11 cellular contexts compared by ENCODE assay signal in the genomic region with DNA sequence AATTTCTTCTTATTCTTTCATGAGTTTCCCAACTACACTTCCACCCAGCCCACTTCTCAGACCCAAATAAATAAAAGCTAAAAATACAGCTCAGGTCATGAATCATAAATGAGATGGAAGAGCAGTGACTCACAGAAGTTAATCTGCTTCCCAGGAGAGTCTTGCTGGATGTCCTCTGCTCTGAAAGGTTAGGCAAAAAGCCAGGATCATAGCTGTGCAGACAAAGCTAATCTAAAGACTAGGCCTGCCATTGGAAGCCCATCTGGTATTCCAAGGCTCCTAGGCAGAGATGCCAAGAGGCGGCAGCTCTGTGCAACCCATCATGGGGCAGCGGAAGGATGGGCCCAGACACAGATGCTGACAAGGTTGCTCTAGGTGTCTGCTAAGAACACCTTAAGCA. TPM values are rescaled to one million over a fixed set of nuclear protein-coding genes. Genes with fewer than 3 reads are reported as not detected.
DNase-seq lines count a peak whose midpoint lies in the region; ATAC-seq and TF ChIP-seq lines count a peak whose summit lies in the region.
"Had no signal": no experiment of that assay in that cellular context is flagged by ENCODE, and none has a peak within 500 bp of the region (broad histone marks: within the 10 kb centered on the region; RNA-seq: fewer than 3 reads in every experiment).

No MANE protein-coding gene starts in this region.

- H3K36me3 Mint-ChIP-seq in activated CD4-positive, alpha-beta T cell treated with anti-CD3 and anti-CD28 coated beads, Interleukin-2, amount 10 ng/mL, durations not matched to agents 24 days and 14 days (ENCODE audit: low read depth): peaks cover 10% of the 10 kb centered on the region
- no peaks in the 10 kb centered on the region for H3K36me3 Mint-ChIP-seq in activated CD4-positive, alpha-beta T cell treated with anti-CD3 and anti-CD28 coated beads for 36 hours (ENCODE audit: low read depth)

- no peaks in the 10 kb centered on the region for H3K36me3 ChIP-seq in body of pancreas (replicated peaks in 1 of 2; ENCODE audit: insufficient read depth in 1 of 2, low read depth in 2 of 2)

- no peak overlapping the region for H3K27ac ChIP-seq in body of pancreas
- H3K27ac ChIP-seq: KMS-11 had no signal

- no peaks in the 10 kb centered on the region for H3K27me3 ChIP-seq in body of pancreas

- no peak for TF ChIP-seq POLR2A in lower leg skin (IDR thresholded peaks at IDR 0.05)
- no peak for TF ChIP-seq POLR2A in body of pancreas (IDR thresholded peaks at IDR 0.05)

- intact Hi-C loops in activated CD4-positive, alpha-beta T cell treated with anti-CD3 and anti-CD28 coated beads, Interleukin-2, amount 10 ng/mL, durations not matched to agents 24 days and 14 days (cut with micrococcal nuclease): loop anchor here (1.0 kb wide), 1 partner anchor 9 kb away; no protein-coding TSS in a partner anchor
- intact Hi-C loops in activated CD4-positive, alpha-beta T cell treated with anti-CD3 and anti-CD28 coated beads for 36 hours (cut with DNase I, micrococcal nuclease): loop anchor here (1.0 to 10.0 kb wide), 2 partner anchors 10 to 1195 kb away; no protein-coding TSS in a partner anchor
- intact Hi-C loops in lower leg skin (cut with DNase I; ENCODE audit: low total_unique reads) (no loop called here), body of pancreas (cut with DNase I) (no loop called here)

- CTCF ChIA-PET in activated CD4-positive, alpha-beta T cell treated with anti-CD3 and anti-CD28 coated beads for 36 hours (lab: Charles Lee): interaction anchor here (0.6 to 1.2 kb wide), 3 partner anchors 13 to 90 kb away, joined by 3 to 5 read pairs (median 3); no protein-coding TSS in a partner anchor

- H3K9me3 Mint-ChIP-seq in activated CD4-positive, alpha-beta T cell treated with anti-CD3 and anti-CD28 coated beads, Interleukin-2, amount 10 ng/mL, durations not matched to agents 24 days and 14 days: peaks cover 15% of the 10 kb centered on the region
- no peaks in the 10 kb centered on the region for H3K9me3 Mint-ChIP-seq in activated CD4-positive, alpha-beta T cell treated with anti-CD3 and anti-CD28 coated beads for 36 hours (ENCODE audit: low read depth)

- POLR2A ChIA-PET in activated CD4-positive, alpha-beta T cell treated with anti-CD3 and anti-CD28 coated beads for 36 hours (lab: Charles Lee): no interaction called here

- peaks cover 27% of the 10 kb centered on the region for H3K4me1 Mint-ChIP-seq in activated CD4-positive, alpha-beta T cell treated with anti-CD3 and anti-CD28 coated beads, Interleukin-2, amount 10 ng/mL, durations not matched to agents 24 days and 14 days
- H3K4me1 Mint-ChIP-seq in activated CD4-positive, alpha-beta T cell treated with anti-CD3 and anti-CD28 coated beads for 36 hours: peaks cover 7% of the 10 kb centered on the region

- H3K27ac Mint-ChIP-seq in activated CD4-positive, alpha-beta T cell treated with anti-CD3 and anti-CD28 coated beads, Interleukin-2, amount 10 ng/mL, durations not matched to agents 24 days and 14 days: peak overlapping the region; percentile 54
- H3K27ac Mint-ChIP-seq in activated CD4-positive, alpha-beta T cell treated with anti-CD3 and anti-CD28 coated beads for 36 hours: no peak overlapping the region

- no peak for ATAC-seq in activated CD4-positive, alpha-beta T cell treated with anti-CD3 and anti-CD28 coated beads for 36 hours
- no peak for ATAC-seq in body of pancreas

- H3K4me3 Mint-ChIP-seq in activated CD4-positive, alpha-beta T cell treated with anti-CD3 and anti-CD28 coated beads, Interleukin-2, amount 10 ng/mL, durations not matched to agents 24 days and 14 days: no peak overlapping the region
- no peak overlapping the region for H3K4me3 Mint-ChIP-seq in activated CD4-positive, alpha-beta T cell treated with anti-CD3 and anti-CD28 coated beads for 36 hours

- TF ChIP-seq CTCF in cardiac fibroblast (IDR thresholded peaks at IDR 0.05; ENCODE audit: low read depth, low read length): no peak
- no peak for TF ChIP-seq CTCF in lower leg skin (IDR thresholded peaks at IDR 0.05)
- TF ChIP-seq CTCF in body of pancreas (IDR thresholded peaks at IDR 0.05): no peak

- H3K27me3 Mint-ChIP-seq in activated CD4-positive, alpha-beta T cell treated with anti-CD3 and anti-CD28 coated beads, Interleukin-2, amount 10 ng/mL, durations not matched to agents 24 days and 14 days: no peaks in the 10 kb centered on the region
- peaks cover 42% of the 10 kb centered on the region for H3K27me3 Mint-ChIP-seq in activated CD4-positive, alpha-beta T cell treated with anti-CD3 and anti-CD28 coated beads for 36 hours

- no peak for DNase-seq in activated CD4-positive, alpha-beta T cell treated with anti-CD3 and anti-CD28 coated beads, Interleukin-2, amount 10 ng/mL, durations not matched to agents 24 days and 14 days
- DNase-seq in activated CD4-positive, alpha-beta T cell treated with anti-CD3 and anti-CD28 coated beads for 36 hours: no peak
- DNase-seq in NCI-H226 (peak; percentile 96), cardiac fibroblast (ENCODE audit: low read depth in 2 of 2) (peak; percentile 95 to 98), pons (ENCODE audit: low spot score) (peak; percentile 16), lower leg skin (ENCODE audit: low spot score in 2 of 2) (no peak), body of pancreas (no peak), Kasumi-1 (lab: John Stamatoyannopoulos, UW) (no peak)
- DNase-seq: activated T-cell treated with anti-CD3 and anti-CD28 coated beads, Interleukin-2, amount 50 U/mL, for 1 hour; NCI-H524 treated with DMSO at 0.1 percent for 48 hours had no signal

- WGBS in lower leg skin, 2 donors: 90 to 97% methylated on average over 2 of the region's 2 CpGs
- 88 to 100% methylated on average over 2 of the region's 2 CpGs for WGBS in body of pancreas, 2 donors

- H3K4me3 ChIP-seq in cardiac fibroblast (replicated peaks in 1 of 2; ENCODE audit: low read depth in 2 of 2, low read length in 2 of 2): no peak overlapping the region
- H3K4me3 ChIP-seq in lower leg skin (ENCODE audit: low read depth, poor library complexity, severe bottlenecking): no peak overlapping the region
- H3K4me3 ChIP-seq in body of pancreas: no peak overlapping the region

- H3K9me3 ChIP-seq in body of pancreas: no peaks in the 10 kb centered on the region

- H3K4me1 ChIP-seq in body of pancreas: no peaks in the 10 kb centered on the region

RNA-seq across cellular contexts. Expression of gene SHC4, which starts 24.0 kb away (rescaled TPM):
- total RNA-seq in activated CD4-positive, alpha-beta T cell treated with anti-CD3 and anti-CD28 coated beads, Interleukin-2, amount 10 ng/mL, durations not matched to agents 24 days and 14 days: 20.4 and 21.2 TPM in 2 replicates
- total RNA-seq in activated CD4-positive, alpha-beta T cell treated with anti-CD3 and anti-CD28 coated beads for 36 hours: 1 to 10 TPM; 1.4 TPM
- total RNA-seq in lower leg skin (1 to 10 TPM in 2 of 4 donors, under 1 TPM in 2; 0.63 to 4.7 (median 1.6) TPM), body of pancreas (under 1 TPM in 1 of 2 donors, not detected in 1; 0.78 TPM)

Comparison
In these comparisons a context has a peak if more than half of its experiments do, and no peak if none do; other contexts are left out.
1. DNase-seq: peak in NCI-H226 (single experiment), cardiac fibroblast (2 of 2) and pons (single experiment); none in activated CD4-positive, alpha-beta T cell treated with anti-CD3 and anti-CD28 coated beads, Interleukin-2, amount 10 ng/mL, durations not matched to agents 24 days and 14 days (single experiment), activated CD4-positive, alpha-beta T cell treated with anti-CD3 and anti-CD28 coated beads for 36 hours (single experiment), lower leg skin (0 of 2), body of pancreas (0 of 4) and Kasumi-1 (0 of 2).
2. intact Hi-C loops: an anchor here in activated CD4-positive, alpha-beta T cell treated with anti-CD3 and anti-CD28 coated beads, Interleukin-2, amount 10 ng/mL, durations not matched to agents 24 days and 14 days (1.0 kb wide) and activated CD4-positive, alpha-beta T cell treated with anti-CD3 and anti-CD28 coated beads for 36 hours (1.0 to 10.0 kb wide); none called in lower leg skin and body of pancreas.